ENCODE assay signal across 28 cellular contexts in genomic region chr2:150575861-150576260, GRCh38.
"Had no signal": no experiment of that assay in that cellular context is flagged by ENCODE, and none has a peak within 500 bp of the region (broad histone marks: within the 10 kb centered on the region; RNA-seq: fewer than 3 reads in every experiment).

No MANE protein-coding gene starts in this region.

- H3K36me3 ChIP-seq: esophagus squamous epithelium, spleen, tibial nerve had no signal

- DNase-seq: activated CD4-positive, alpha-beta T cell treated with anti-CD3 and anti-CD28 coated beads, Interleukin-2, amount 10 ng/mL, durations not matched to agents 7 days and 5 days; activated CD8-positive, alpha-beta memory T cell treated with anti-CD3 and anti-CD28 coated beads, Interleukin-2, amount 10 ng/mL, durations not matched to agents 7 days and 5 days; activated CD8-positive, alpha-beta T cell treated with anti-CD3 and anti-CD28 coated beads, Interleukin-2, amount 10 ng/mL, durations not matched to agents 7 days and 5 days; activated T-cell treated with anti-CD3 and anti-CD28 coated beads, Interleukin-2, amount 50 U/mL, for 48 hours; anterior cingulate cortex; esophagus squamous epithelium; glutamatergic neuron; islet precursor cell; left cardiac atrium; mammary epithelial cell; midbrain; naive thymus-derived CD4-positive, alpha-beta T cell; nucleus accumbens; psoas muscle; spleen; stimulated activated naive CD4-positive, alpha-beta T cell treated with Interleukin-2 at 50 U/mL for 16 hours; T-helper 9 cell had no signal

- H3K27ac Mint-ChIP-seq: activated CD4-positive, alpha-beta T cell treated with anti-CD3 and anti-CD28 coated beads, Interleukin-2, amount 10 ng/mL, durations not matched to agents 7 days and 5 days; activated CD8-positive, alpha-beta memory T cell treated with anti-CD3 and anti-CD28 coated beads, Interleukin-2, amount 10 ng/mL, durations not matched to agents 7 days and 5 days; activated CD8-positive, alpha-beta T cell treated with anti-CD3 and anti-CD28 coated beads, Interleukin-2, amount 10 ng/mL, durations not matched to agents 7 days and 5 days; activated naive CD4-positive, alpha-beta T cell treated with anti-CD3 and anti-CD28 coated beads, Interleukin-2, amount 50 U/mL, for 72 hours; activated T-helper 2 cell treated with anti-CD3 and anti-CD28 coated beads, Interferon-gamma antibody, Interleukin-2, Interleukin-4, amounts not matched to agents 10 μg/mL and 5 μg/mL and 100 μg/mL, durations not matched to agents 14 hours and 24 hours and 36 hours; dendritic cell treated with granulocyte-macrophage colony-stimulating factor and Interleukin-4, amounts not matched to agents 40 ng/mL and 50 ng/mL, for 4 days; naive thymus-derived CD4-positive, alpha-beta T cell; T-helper 1 cell treated with Interleukin-12 subunit alpha and Interleukin-12 subunit beta and Interleukin-4 antibody, amounts not matched to agents 30 μg/mL and 1 μg/mL, for 36 hours had no signal

- H3K9ac ChIP-seq: parathyroid adenoma had no signal

- H3K4me3 ChIP-seq: esophagus squamous epithelium, hepatocyte, psoas muscle, spleen, tibial nerve had no signal

- H3K4me1 Mint-ChIP-seq: activated CD4-positive, alpha-beta T cell treated with anti-CD3 and anti-CD28 coated beads, Interleukin-2, amount 10 ng/mL, durations not matched to agents 7 days and 5 days; activated CD8-positive, alpha-beta memory T cell treated with anti-CD3 and anti-CD28 coated beads, Interleukin-2, amount 10 ng/mL, durations not matched to agents 7 days and 5 days; central memory CD8-positive, alpha-beta T cell; naive thymus-derived CD4-positive, alpha-beta T cell had no signal

- H2AFZ ChIP-seq: hepatocyte, parathyroid adenoma had no signal

- FAIRE-seq: bronchial epithelial cell had no signal

- H3K27me3 Mint-ChIP-seq: activated CD4-positive, alpha-beta T cell treated with anti-CD3 and anti-CD28 coated beads, Interleukin-2, amount 10 ng/mL, durations not matched to agents 7 days and 5 days; activated CD8-positive, alpha-beta memory T cell treated with anti-CD3 and anti-CD28 coated beads, Interleukin-2, amount 10 ng/mL, durations not matched to agents 7 days and 5 days; central memory CD8-positive, alpha-beta T cell; dendritic cell treated with granulocyte-macrophage colony-stimulating factor and Interleukin-4, amounts not matched to agents 40 ng/mL and 50 ng/mL, for 4 days had no signal

- H3K36me3 Mint-ChIP-seq: activated CD8-positive, alpha-beta memory T cell treated with anti-CD3 and anti-CD28 coated beads, Interleukin-2, amount 10 ng/mL, durations not matched to agents 7 days and 5 days had no signal

- H3K4me1 ChIP-seq: parathyroid adenoma, psoas muscle, spleen, tibial nerve had no signal

- ATAC-seq: activated CD8-positive, alpha-beta memory T cell treated with anti-CD3 and anti-CD28 coated beads, Interleukin-2, amount 10 ng/mL, durations not matched to agents 7 days and 5 days; activated CD8-positive, alpha-beta T cell treated with anti-CD3 and anti-CD28 coated beads, Interleukin-2, amount 10 ng/mL, durations not matched to agents 7 days and 5 days; activated naive CD4-positive, alpha-beta T cell treated with anti-CD3 and anti-CD28 coated beads, Interleukin-2, amount 50 U/mL, for 72 hours; left cardiac atrium; naive thymus-derived CD4-positive, alpha-beta T cell; psoas muscle had no signal

- H3K4me3 Mint-ChIP-seq: activated CD4-positive, alpha-beta T cell treated with anti-CD3 and anti-CD28 coated beads, Interleukin-2, amount 10 ng/mL, durations not matched to agents 7 days and 5 days; activated CD8-positive, alpha-beta memory T cell treated with anti-CD3 and anti-CD28 coated beads, Interleukin-2, amount 10 ng/mL, durations not matched to agents 7 days and 5 days; activated CD8-positive, alpha-beta T cell treated with anti-CD3 and anti-CD28 coated beads, Interleukin-2, amount 10 ng/mL, durations not matched to agents 7 days and 5 days; central memory CD8-positive, alpha-beta T cell; dendritic cell treated with granulocyte-macrophage colony-stimulating factor and Interleukin-4, amounts not matched to agents 40 ng/mL and 50 ng/mL, for 4 days; naive thymus-derived CD4-positive, alpha-beta T cell; neural crest cell; T-helper 1 cell treated with Interleukin-12 subunit alpha and Interleukin-12 subunit beta and Interleukin-4 antibody, amounts not matched to agents 30 μg/mL and 1 μg/mL, for 36 hours had no signal

- H3K27me3 ChIP-seq: esophagus squamous epithelium, hepatocyte, spleen, tibial nerve had no signal

- H3K4me2 ChIP-seq: hepatocyte had no signal

- H3K27ac ChIP-seq: epithelial cell of prostate, esophagus squamous epithelium, hepatocyte, parathyroid adenoma, psoas muscle, spleen, tibial nerve had no signal

- H3K79me2 ChIP-seq: hepatocyte, parathyroid adenoma had no signal
